8 cellular contexts compared by ENCODE assay signal in genomic region chr7:65006094-65006992, GRCh38. TPM values are rescaled to one million over a fixed set of nuclear protein-coding genes. Genes with fewer than 3 reads are reported as not detected.
A peak's percentile ranks its signal among the peaks of the same experiment; 100 is the strongest.
DNase-seq lines count a peak whose midpoint lies in the region; ATAC-seq, FAIRE-seq and TF ChIP-seq lines count a peak whose summit lies in the region.

Gene ERV3-1, minus strand, starts transcription at chr7:65006687. Its CDS starts 13,661 bp downstream, at chr7:64993026.

- no peaks in the 10 kb centered on the region for H3K27me3 ChIP-seq in CD8-positive, alpha-beta T cell (ENCODE audit: insufficient read depth, low read length)
- H3K27me3 ChIP-seq in H1 (replicated peaks in 1 of 4; ENCODE audit: control insufficient read depth in 3 of 4, extremely low read depth in 1 of 4, insufficient read depth in 3 of 4, low read length in 3 of 4), result no peaks in the 10 kb centered on the region

- no peaks in the 10 kb centered on the region for H4K20me1 ChIP-seq in H1 (replicated peaks in 1 of 2; ENCODE audit: control insufficient read depth in 1 of 2, insufficient read depth in 2 of 2, low read length in 2 of 2)

- peak; percentile 87 to 96 (median 89) for DNase-seq in CD8-positive, alpha-beta T cell
- DNase-seq in HPDE6-E6E7 (ENCODE audit: extremely low spot score) (peak; percentile 81), H1 (ENCODE audit: low read depth in 1 of 2, low spot score in 2 of 2) (peak; percentile 88 to 93), memory B cell (ENCODE audit: low spot score in 2 of 2) (peak; percentile 85 to 89)
- DNase-seq in NK-92 treated with Interleukin-12 subunit alpha and Interleukin-12 subunit beta, amount 100 ng/mL, for 24 hours (lab: John Stamatoyannopoulos, UW), result peak; percentile 91
- DNase-seq in activated CD8-positive, alpha-beta memory T cell treated with anti-CD3 and anti-CD28 coated beads for 4 hours (ENCODE audit: low read depth in 2 of 2), result peak; percentile 80 to 89
- DNase-seq in stimulated activated CD8-positive, alpha-beta memory T cell treated with anti-CD3 and anti-CD28 coated beads, Interleukin-12 subunit alpha, Interleukin-12 subunit beta, amount 100 ng/mL, for 24 hours (ENCODE audit: extremely low read depth), result peak; percentile 79

- H3K14ac ChIP-seq in H1 (ENCODE audit: insufficient read length), result no peak within 1 kb of the TSS

- peak within 1 kb of the TSS; percentile 95 for H3K27ac Mint-ChIP-seq in CD8-positive, alpha-beta T cell
- H3K27ac Mint-ChIP-seq in memory B cell, result peak within 1 kb of the TSS; percentile 88

- H3K9ac ChIP-seq in H1 (replicated peaks in 1 of 4; ENCODE audit: extremely low read depth in 1 of 4, low read depth in 3 of 4, low read length in 3 of 4), result peak within 1 kb of the TSS; percentile 91 to 98 (median 96)

- peaks cover 19% of the 10 kb centered on the region for H3K4me1 ChIP-seq in CD8-positive, alpha-beta T cell (ENCODE audit: insufficient read depth, low read length)
- peaks cover 0 to 3% (median 1%) of the 10 kb centered on the region in 4 experiments; a peak in 3 of 7 replicates for H3K4me1 ChIP-seq in H1 (replicated peaks in 1 of 4; ENCODE audit: control insufficient read depth in 3 of 4, insufficient read depth in 4 of 4, low read length in 3 of 4)

- no peaks in the 10 kb centered on the region for H3K27me3 Mint-ChIP-seq in CD8-positive, alpha-beta T cell (ENCODE audit: low read depth)
- no peaks in the 10 kb centered on the region for H3K27me3 Mint-ChIP-seq in memory B cell

- peak within 1 kb of the TSS; percentile 93; the same call in 1 of the 2 replicates for H2BK5ac ChIP-seq in H1 (ENCODE audit: low read depth, low read length)

- H3K18ac ChIP-seq in H1 (ENCODE audit: extremely low read depth, low read length), result peak within 1 kb of the TSS; percentile 93

- peak within 1 kb of the TSS; percentile 99 for H2AFZ ChIP-seq in H1 (ENCODE audit: low read length)

- intact Hi-C loops in CD8-positive, alpha-beta T cell (cut with DNase I, micrococcal nuclease), result loop anchor here (1.0 to 10.0 kb wide), 18 partner anchors 32 to 1918 kb away; partner anchors contain the start of genes ZNF273 (in 2 of the 2), ZNF680 (in 2 of the 2), ZNF92 (in 2 of the 2) and GUSB (in 1 of the 2)

- peak within 1 kb of the TSS; percentile 93 for H3K4me3 Mint-ChIP-seq in CD8-positive, alpha-beta T cell
- H3K4me3 Mint-ChIP-seq in memory B cell, result peak within 1 kb of the TSS; percentile 95

- peak within 1 kb of the TSS; percentile 84 for H3K27ac ChIP-seq in CD8-positive, alpha-beta T cell (ENCODE audit: low read depth, low read length)
- H3K27ac ChIP-seq in H1 (ENCODE audit: low read depth, low read length), result peak within 1 kb of the TSS; percentile 91

- TF ChIP-seq RAD21 in H1 (IDR thresholded peaks at IDR 0.05 in 1 of 2, conservative IDR thresholded peaks at IDR 0.05 in 1 of 2; ENCODE audit: low read depth in 2 of 2, low read length in 2 of 2), result no peak

- H3K23me2 ChIP-seq in H1 (ENCODE audit: low read depth, low read length), result 0 out of 2 replicates have a peak, but pooled peaks cover 2% of the 10 kb centered on the region

- TF ChIP-seq EP300 in H1 (IDR thresholded peaks at IDR 0.05; ENCODE audit: borderline replicate concordance in 1 of 2, low read depth in 2 of 2, low read length in 2 of 2), result no peak

- no peak within 1 kb of the TSS for H2BK120ac ChIP-seq in H1 (replicated peaks; ENCODE audit: low read depth, low read length)

- WGBS in H1 (ENCODE audit: extremely low coverage in 1 of 2, insufficient coverage in 1 of 2, insufficient read length in 1 of 2, insufficient replicate concordance in 2 of 2, low coverage in 1 of 2, low lambda C conversion rate in 2 of 2, missing lambda C conversion rate in 1 of 2), 2 experiments, result 1% methylated on average over 33 of the region's 33 CpGs; no CpG with 5 or more reads in 1 of the 2 experiments

- H3K4me3 ChIP-seq in CD8-positive, alpha-beta T cell (ENCODE audit: low read depth, low read length), result peak within 1 kb of the TSS; percentile 87
- peak within 1 kb of the TSS; percentile 81 to 95 (median 90) for H3K4me3 ChIP-seq in H1 (ENCODE audit: extremely low read depth in 1 of 4, insufficient read depth in 2 of 4, low read depth in 3 of 4, low read length in 4 of 4)

- H3K9me3 ChIP-seq in CD8-positive, alpha-beta T cell (ENCODE audit: low read length), result peaks cover 2% of the 10 kb centered on the region
- H3K9me3 ChIP-seq in H1 (ENCODE audit: insufficient read depth in 2 of 2, low read depth in 1 of 2, low read length in 1 of 2), result peaks cover 0 to 3% of the 10 kb centered on the region in 2 experiments; a peak in 1 of 4 replicates

- peaks cover 13% of the 10 kb centered on the region for H3K9me3 Mint-ChIP-seq in CD8-positive, alpha-beta T cell
- peaks cover 4% of the 10 kb centered on the region for H3K9me3 Mint-ChIP-seq in memory B cell

- H3K23ac ChIP-seq in H1 (ENCODE audit: insufficient read length), result no peak within 1 kb of the TSS

- H3K36me3 ChIP-seq in CD8-positive, alpha-beta T cell (ENCODE audit: insufficient read depth, low read length), result no peaks in the 10 kb centered on the region
- H3K36me3 ChIP-seq in H1 (ENCODE audit: control insufficient read depth in 2 of 4, insufficient read depth in 4 of 4, low read length in 3 of 4), result peaks cover 0 to 4% (median under 1%) of the 10 kb centered on the region in 4 experiments; a peak in 6 of 8 replicates

- H3K36me3 Mint-ChIP-seq in CD8-positive, alpha-beta T cell, result peaks cover 38% of the 10 kb centered on the region
- peaks cover 25% of the 10 kb centered on the region for H3K36me3 Mint-ChIP-seq in memory B cell

- H3K56ac ChIP-seq in H1 (replicated peaks; ENCODE audit: insufficient read length, low read depth, low read length), result no peak within 1 kb of the TSS

- 0 out of 2 replicates have a peak within 1 kb of the TSS, but pooled peaks have one; percentile 6 for H2BK15ac ChIP-seq in H1 (ENCODE audit: low read length)

- peaks cover 6% of the 10 kb centered on the region for H3K79me1 ChIP-seq in H1 (ENCODE audit: low read depth, low read length)

- peaks cover 42% of the 10 kb centered on the region for H3K4me1 Mint-ChIP-seq in CD8-positive, alpha-beta T cell (ENCODE audit: low read depth)
- H3K4me1 Mint-ChIP-seq in memory B cell, result peaks cover 29% of the 10 kb centered on the region

- peak; percentile 95 for TF ChIP-seq POLR2A in H1 (IDR thresholded peaks at IDR 0.05; ENCODE audit: control extremely low read depth in 1 of 2, low read depth in 2 of 2, low read length in 2 of 2)

- H3K4me2 ChIP-seq in H1 (ENCODE audit: insufficient read depth in 1 of 2, low read depth in 2 of 2, low read length in 2 of 2), result peak within 1 kb of the TSS; percentile 59 to 67

- POLR2A ChIA-PET in CD8-positive, alpha-beta T cell (lab: Charles Lee), result interaction anchor here (0.7 to 2.4 kb wide), 14 partner anchors 12 to 699 kb away, joined by 3 to 21 read pairs (median 5); partner anchors contain the start of genes ZNF107, ZNF138, ZNF273 and ZNF680
- POLR2A ChIA-PET in H1 (lab: Charles Lee; ENCODE audit: partially characterized antibody), result interaction anchor here (0.8 to 3.1 kb wide), 9 partner anchors 9 to 368 kb away, joined by 3 to 14 read pairs (median 3); partner anchors contain the start of gene ZNF273

- ATAC-seq in CD8-positive, alpha-beta T cell, result peak; percentile 98
- peak; percentile 100 for ATAC-seq in GM19463 (IDR thresholded peaks at IDR 0.05; ENCODE audit: unreplicated experiment)
- peak; percentile 97 for ATAC-seq in memory B cell (ENCODE audit: low read depth)

- FAIRE-seq in H1 (lab: Jason Lieb, UNC), result no peak

- CTCF ChIA-PET in CD8-positive, alpha-beta T cell (lab: Charles Lee), result no interaction called here
- CTCF ChIA-PET in H1 (lab: Charles Lee; ENCODE audit: partially characterized antibody), result interaction anchor here (0.5 to 1.4 kb wide), 2 partner anchors 46 to 56 kb away, joined by 4 read pairs; no protein-coding TSS in a partner anchor

- H3K79me2 ChIP-seq in H1 (ENCODE audit: control insufficient read depth in 1 of 2, insufficient read depth in 2 of 2, low read length in 2 of 2), result peaks cover 0 to 43% of the 10 kb centered on the region in 2 experiments; a peak in 3 of 4 replicates

- no peak within 1 kb of the TSS for H2BK20ac ChIP-seq in H1 (ENCODE audit: low read length)

- no peak within 1 kb of the TSS for H3K4ac ChIP-seq in H1 (replicated peaks; ENCODE audit: insufficient read length, low read depth, low read length)

- H4K5ac ChIP-seq in H1 (ENCODE audit: insufficient read length, low read depth, low read length), result peak within 1 kb of the TSS; percentile 84

- no peak for TF ChIP-seq CTCF in CD8-positive, alpha-beta T cell (IDR thresholded peaks at IDR 0.05)
- TF ChIP-seq CTCF in H1 (IDR thresholded peaks at IDR 0.05; ENCODE audit: control extremely low read depth in 1 of 3, insufficient read depth in 1 of 3, low read depth in 1 of 3, low read length in 3 of 3), result no peak

- peak within 1 kb of the TSS; percentile 100; the same call in 1 of the 2 replicates for H4K8ac ChIP-seq in H1 (ENCODE audit: extremely low read depth, insufficient read depth, low read length)

- H4K91ac ChIP-seq in H1 (replicated peaks; ENCODE audit: insufficient read length, low read length), result no peak within 1 kb of the TSS

- H2BK12ac ChIP-seq in H1 (ENCODE audit: low read depth, low read length), result no peak within 1 kb of the TSS; the same call in 1 of the 2 replicates

- H2AK5ac ChIP-seq in H1 (ENCODE audit: low read depth, low read length), result no peak within 1 kb of the TSS

TF ChIP-seq in H1, 55 proteins besides CTCF, POLR2A, EP300 and RAD21 (continues in another document):
- TF ChIP-seq ZNF274 (IDR thresholded peaks at IDR 0.05; ENCODE audit: borderline replicate concordance, extremely low read depth, low read length) (no peak), SRF (IDR thresholded peaks at IDR 0.05; ENCODE audit: low read depth, low read length) (peak; percentile 17; the same call in 1 of the 2 replicates), TEAD4 (IDR thresholded peaks at IDR 0.05; ENCODE audit: low read depth, low read length) (no peak), ATF3 (IDR thresholded peaks at IDR 0.05; ENCODE audit: insufficient read depth, low read depth, low read length) (no peak), CTBP2 (IDR thresholded peaks at IDR 0.05; ENCODE audit: borderline replicate concordance, insufficient read depth, insufficient read length, low read length) (no peak), POU5F1 (IDR thresholded peaks at IDR 0.05; ENCODE audit: low read depth, low read length) (no peak)

RNA-seq across cellular contexts. Expression of gene ERV3-1, which starts in this region (rescaled TPM):
- 10 to 100 TPM; 16.4 to 17.2 TPM for total RNA-seq in CD8-positive, alpha-beta T cell
- 9.7 and 11.4 TPM in 2 replicates for total RNA-seq in H1 (2021; fragmentation: NEBNext Ultra II Directional; extraction: Animal tissue kit (Norgen Biotek cat#: 25700))
- 8.8 and 9.5 TPM in 2 replicates for polyA plus RNA-seq in H1 (2011; rRNA removed)
- polyA plus RNA-seq in H1 (2011; cell fraction: cytosol; rRNA removed), result 8.9 TPM
- 25.6 TPM for polyA plus RNA-seq in H1 (2011; cell fraction: nucleus; rRNA removed)
- polyA plus RNA-seq in H1 (2012, experiment 1 of 2), result 8.5 to 11.6 TPM (median 11.2 TPM) in 4 replicates
- polyA plus RNA-seq in H1 (2012, experiment 2 of 2), result 4.8 TPM
- 13.3 TPM for polyA plus RNA-seq in H1 (2013, experiment 1 of 2)
- polyA plus RNA-seq in H1 (2013, experiment 2 of 2), result 10.9 TPM
- 21.7 and 28.9 TPM in 2 replicates for polyA minus RNA-seq in H1 (2011; rRNA and poly(A)+ RNA removed)
- 16.0 TPM for polyA minus RNA-seq in H1 (2011; cell fraction: cytosol; rRNA and poly(A)+ RNA removed)
- 52.5 TPM for polyA minus RNA-seq in H1 (2011; cell fraction: nucleus; rRNA and poly(A)+ RNA removed)

Comparison
In these comparisons a context has a peak if more than half of its experiments do, and no peak if none do; other contexts are left out.
1. Peak in every context shown above with its lines: DNase-seq, ATAC-seq, H3K4me3 ChIP-seq and H3K27ac ChIP-seq.